Comparison of ENCODE assay signal across 12 cellular contexts in genomic region chr4:178068136-178068535, GRCh38.
A peak's percentile ranks its signal among the peaks of the same experiment; 100 is the strongest.
DNase-seq lines count a peak whose midpoint lies in the region.
"Had no signal": no experiment of that assay in that cellular context is flagged by ENCODE, and none has a peak within 500 bp of the region (broad histone marks: within the 10 kb centered on the region; RNA-seq: fewer than 3 reads in every experiment).

No MANE protein-coding gene starts in this region.

- no peak overlapping the region for H3K56ac ChIP-seq in mesendoderm (ENCODE audit: low read length)

- no peak overlapping the region for H3K18ac ChIP-seq in mesendoderm (ENCODE audit: low read length)

- no peak overlapping the region for H4K5ac ChIP-seq in mesendoderm (ENCODE audit: low read length)

- no peak overlapping the region for H3K23ac ChIP-seq in mesendoderm (ENCODE audit: low read length)

- H3K4me1 ChIP-seq in mesendoderm (ENCODE audit: control insufficient read depth, low read depth, low read length): no peaks in the 10 kb centered on the region
- H3K4me1 ChIP-seq: BLaER1 treated with 17β-estradiol and CSF1 and Interleukin-3, amounts not matched to agents 10 nM and 100 nM had no signal

- no peak overlapping the region for H2BK15ac ChIP-seq in mesendoderm (replicated peaks; ENCODE audit: low read depth)

- H3K9ac ChIP-seq in mesendoderm (ENCODE audit: low read length): no peak overlapping the region
- H3K9ac ChIP-seq: BLaER1 treated with 17β-estradiol and CSF1 and Interleukin-3, amounts not matched to agents 10 nM and 100 nM had no signal

- no peak overlapping the region for H2BK5ac ChIP-seq in mesendoderm (ENCODE audit: low read length)

- no peak overlapping the region for H2BK120ac ChIP-seq in mesendoderm (ENCODE audit: low read depth, low read length)

- no peak overlapping the region for H3K4me3 ChIP-seq in mesendoderm (ENCODE audit: low read length)
- H3K4me3 ChIP-seq: BLaER1 treated with 17β-estradiol and CSF1 and Interleukin-3, amounts not matched to agents 10 nM and 100 nM had no signal

- no peak overlapping the region for H3K4me2 ChIP-seq in mesendoderm (ENCODE audit: low read length)
- H3K4me2 ChIP-seq: BLaER1 treated with 17β-estradiol and CSF1 and Interleukin-3, amounts not matched to agents 10 nM and 100 nM had no signal

- H3K27me3 ChIP-seq in mesendoderm (ENCODE audit: insufficient read depth, low read length, poor library complexity): no peaks in the 10 kb centered on the region
- H3K27me3 ChIP-seq: BLaER1 treated with 17β-estradiol and CSF1 and Interleukin-3, amounts not matched to agents 10 nM and 100 nM had no signal

- H2AK5ac ChIP-seq in mesendoderm (ENCODE audit: low read length): no peak overlapping the region

- WGBS in mesendoderm (ENCODE audit: extremely low coverage, insufficient coverage, low lambda C conversion rate): no CpG with 5 or more reads among the region's 4 CpGs

- H3K79me2 ChIP-seq in mesendoderm (ENCODE audit: control insufficient read depth, insufficient read depth, low read length): no peaks in the 10 kb centered on the region

- no peak overlapping the region for H3K4ac ChIP-seq in mesendoderm (ENCODE audit: low read depth, low read length)

- H3K79me1 ChIP-seq in mesendoderm (ENCODE audit: low read length): no peaks in the 10 kb centered on the region

- H4K8ac ChIP-seq in mesendoderm (ENCODE audit: low read depth, low read length): no peak overlapping the region

- H3K27ac ChIP-seq in mesendoderm (ENCODE audit: low read depth, low read length): no peak overlapping the region
- H3K27ac ChIP-seq: BLaER1 treated with 17β-estradiol and CSF1 and Interleukin-3, amounts not matched to agents 10 nM and 100 nM had no signal

- no peaks in the 10 kb centered on the region for H3K36me3 ChIP-seq in mesendoderm (ENCODE audit: control insufficient read depth, insufficient read depth, low read length)
- H3K36me3 ChIP-seq: BLaER1 treated with 17β-estradiol and CSF1 and Interleukin-3, amounts not matched to agents 10 nM and 100 nM had no signal

- DNase-seq in SHP77 treated with DMSO at 0.1 percent for 48 hours (lab: John Stamatoyannopoulos, UW) (peak; percentile 2), SHP77 (lab: John Stamatoyannopoulos, UW) (no peak), NCI-H69 (lab: John Stamatoyannopoulos, UW) (peak; percentile 87), mesendoderm (peak; percentile 45), Kasumi-1 (lab: John Stamatoyannopoulos, UW) (no peak), NCI-H2029 (lab: John Stamatoyannopoulos, UW) (no peak)
- DNase-seq: Calu3; CD8-positive, alpha-beta T cell; HCEC 1CT; HFFc6; IMR-90 had no signal

Comparison
In these comparisons a context has a peak if more than half of its experiments do, and no peak if none do; other contexts are left out.
1. DNase-seq: peak in SHP77 treated with DMSO at 0.1 percent for 48 hours (single experiment), NCI-H69 (single experiment) and mesendoderm (single experiment); none in SHP77 (0 of 2), Kasumi-1 (0 of 2) and NCI-H2029 (single experiment).